In the genomic region with DNA sequence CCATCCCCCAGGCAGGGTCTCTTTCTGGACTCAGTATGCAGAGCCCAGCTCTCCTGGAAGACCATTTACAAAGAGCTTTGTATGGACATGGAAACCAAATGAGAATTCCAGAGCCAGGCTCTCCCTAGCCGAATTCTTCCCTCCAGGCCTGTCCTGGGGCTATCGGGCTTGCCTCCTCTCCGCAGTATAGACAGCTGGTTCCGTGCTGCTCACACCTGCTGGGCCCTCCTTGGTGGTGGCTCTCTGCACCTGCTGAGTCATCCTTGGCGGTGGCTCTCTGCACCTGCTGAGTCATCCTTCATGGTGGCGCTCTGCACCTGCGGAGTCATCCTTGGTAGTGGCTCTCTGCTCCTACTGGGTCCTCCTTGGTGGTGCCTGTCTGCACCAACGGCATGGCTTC, we compare ENCODE assay signal across 2 cellular contexts.
A peak's percentile ranks its signal among the peaks of the same experiment; 100 is the strongest.
TF ChIP-seq lines count a peak whose summit lies in the region.

No MANE protein-coding gene starts in this region.

TF ChIP-seq in HepG2, 621 proteins besides CTCF, POLR2A, EP300 and RAD21 (continued from another document):
- TF ChIP-seq IKZF5 (CRISPR knock-in tag; IDR thresholded peaks at IDR 0.05) (no peak), ZNF83 (CRISPR knock-in tag; IDR thresholded peaks at IDR 0.05; ENCODE audit: borderline replicate concordance) (no peak), NFE2L2 (IDR thresholded peaks at IDR 0.05; ENCODE audit: low read length) (peak; percentile 62; the same call in 1 of the 2 replicates), ZNF720 (CRISPR knock-in tag; IDR thresholded peaks at IDR 0.05) (no peak), ZNF235 (CRISPR knock-in tag; IDR thresholded peaks at IDR 0.05; ENCODE audit: borderline replicate concordance) (no peak), SNRNP70 (IDR thresholded peaks at IDR 0.05; ENCODE audit: low read depth, low read length) (no peak), JDP2 (CRISPR knock-in tag; IDR thresholded peaks at IDR 0.05; ENCODE audit: borderline replicate concordance) (no peak), MAFF (IDR thresholded peaks at IDR 0.05; ENCODE audit: low read depth, low read length) (peak; percentile 19; the same call in 1 of the 2 replicates), MAFK (conservative IDR thresholded peaks at IDR 0.05 in 1 of 2, IDR thresholded peaks at IDR 0.05 in 1 of 2; ENCODE audit: low read length in 2 of 2) (peak in 1 of 2 experiments; percentile 15; a peak in 1 of 4 replicates), MYC (CRISPR knock-in tag; IDR thresholded peaks at IDR 0.05; ENCODE audit: borderline replicate concordance) (no peak), MEIS2 (CRISPR knock-in tag; IDR thresholded peaks at IDR 0.05) (no peak), HDAC1 (CRISPR knock-in tag; IDR thresholded peaks at IDR 0.05) (no peak), ZBTB10 (CRISPR knock-in tag; IDR thresholded peaks at IDR 0.05; ENCODE audit: borderline replicate concordance) (no peak), MAFG (CRISPR knock-in tag; IDR thresholded peaks at IDR 0.05) (0 out of 2 replicates have a peak, but pooled peaks have one; percentile 57)
- TF ChIP-seq, protein P1, sequence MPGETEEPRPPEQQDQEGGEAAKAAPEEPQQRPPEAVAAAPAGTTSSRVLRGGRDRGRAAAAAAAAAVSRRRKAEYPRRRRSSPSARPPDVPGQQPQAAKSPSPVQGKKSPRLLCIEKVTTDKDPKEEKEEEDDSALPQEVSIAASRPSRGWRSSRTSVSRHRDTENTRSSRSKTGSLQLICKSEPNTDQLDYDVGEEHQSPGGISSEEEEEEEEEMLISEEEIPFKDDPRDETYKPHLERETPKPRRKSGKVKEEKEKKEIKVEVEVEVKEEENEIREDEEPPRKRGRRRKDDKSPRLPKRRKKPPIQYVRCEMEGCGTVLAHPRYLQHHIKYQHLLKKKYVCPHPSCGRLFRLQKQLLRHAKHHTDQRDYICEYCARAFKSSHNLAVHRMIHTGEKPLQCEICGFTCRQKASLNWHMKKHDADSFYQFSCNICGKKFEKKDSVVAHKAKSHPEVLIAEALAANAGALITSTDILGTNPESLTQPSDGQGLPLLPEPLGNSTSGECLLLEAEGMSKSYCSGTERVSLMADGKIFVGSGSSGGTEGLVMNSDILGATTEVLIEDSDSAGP (CRISPR knock-in tag; IDR thresholded peaks at IDR 0.05; ENCODE audit: borderline replicate concordance), result no peak

TF ChIP-seq in WTC11, 78 proteins besides CTCF, POLR2A, EP300 and RAD21 (continued from another document):
- no peak for TF ChIP-seq ARID4B (CRISPR knock-in tag; IDR thresholded peaks at IDR 0.05; ENCODE audit: borderline replicate concordance)
